Comparison of ENCODE assay signal across 9 cellular contexts in genomic region chr6:130223508-130223907, GRCh38. TPM values are rescaled to one million over a fixed set of nuclear protein-coding genes. Genes with fewer than 3 reads are reported as not detected.
DNase-seq lines count a peak whose midpoint lies in the region; ATAC-seq, FAIRE-seq and TF ChIP-seq lines count a peak whose summit lies in the region.
"Had no signal": no experiment of that assay in that cellular context is flagged by ENCODE, and none has a peak within 500 bp of the region (broad histone marks: within the 10 kb centered on the region; RNA-seq: fewer than 3 reads in every experiment).

No MANE protein-coding gene starts in this region.

- H3K9me3 ChIP-seq in RWPE2 (ENCODE audit: severe bottlenecking) (no peaks in the 10 kb centered on the region), kidney (ENCODE audit: control insufficient read depth in 1 of 2, low read length in 2 of 2) (no peaks in the 10 kb centered on the region)

- H3K4me1 ChIP-seq in RWPE2 (ENCODE audit: insufficient read depth, poor library complexity, severe bottlenecking) (no peaks in the 10 kb centered on the region), kidney (ENCODE audit: control insufficient read depth in 1 of 2, insufficient read depth in 1 of 2, low read depth in 1 of 2, low read length in 2 of 2) (no peaks in the 10 kb centered on the region)

- peak overlapping the region; percentile 46 for H3K27ac Mint-ChIP-seq in activated naive CD8-positive, alpha-beta T cell treated with anti-CD3 and anti-CD28 coated beads for 36 hours

- H3K4me3 ChIP-seq in RWPE2 (ENCODE audit: severe bottlenecking) (no peak overlapping the region), kidney (ENCODE audit: low read length in 2 of 2) (no peak overlapping the region), H7 (ENCODE audit: insufficient read depth, low read depth, low read length) (no peak overlapping the region)

- no peak overlapping the region for H3K27ac ChIP-seq in RWPE2 (ENCODE audit: poor library complexity, severe bottlenecking)
- H3K27ac ChIP-seq in kidney (ENCODE audit: low read depth in 2 of 2, low read length in 2 of 2), result no peak overlapping the region

- peaks cover 6% of the 10 kb centered on the region for H3K36me3 Mint-ChIP-seq in activated naive CD8-positive, alpha-beta T cell treated with anti-CD3 and anti-CD28 coated beads for 36 hours

- H3K27me3 Mint-ChIP-seq in activated naive CD8-positive, alpha-beta T cell treated with anti-CD3 and anti-CD28 coated beads for 36 hours, result no peaks in the 10 kb centered on the region

- no peak overlapping the region for H3K9ac ChIP-seq in kidney (ENCODE audit: low read length in 2 of 2)

- no peak for TF ChIP-seq POLR2A in GM12892 (IDR thresholded peaks at IDR 0.05; ENCODE audit: low read depth, low read length)

- TF ChIP-seq CTCF in RWPE2 (IDR thresholded peaks at IDR 0.05; ENCODE audit: poor library complexity, severe bottlenecking), result no peak
- TF ChIP-seq CTCF in kidney (IDR thresholded peaks at IDR 0.05; ENCODE audit: borderline replicate concordance, extremely low read depth, insufficient read depth), result no peak

- H3K4me1 Mint-ChIP-seq in activated naive CD8-positive, alpha-beta T cell treated with anti-CD3 and anti-CD28 coated beads for 36 hours, result peaks cover 33% of the 10 kb centered on the region

- H3K4me3 Mint-ChIP-seq in activated naive CD8-positive, alpha-beta T cell treated with anti-CD3 and anti-CD28 coated beads for 36 hours, result no peak overlapping the region

- ATAC-seq in HG02588 (IDR thresholded peaks at IDR 0.05; ENCODE audit: unreplicated experiment), result peak; percentile 99
- ATAC-seq in RWPE2 (ENCODE audit: low read depth), result 0 out of 3 replicates have a peak, but pooled peaks have one; percentile 48

- H3K36me3 ChIP-seq in RWPE2 (ENCODE audit: low read depth) (no peaks in the 10 kb centered on the region), kidney (ENCODE audit: control insufficient read depth in 1 of 2, insufficient read depth in 2 of 2, low read length in 2 of 2) (no peaks in the 10 kb centered on the region), H7 (replicated peaks; ENCODE audit: control insufficient read depth, insufficient read depth, low read length) (no peaks in the 10 kb centered on the region)

- FAIRE-seq in GM12892 (lab: Jason Lieb, UNC), result peak; percentile 46
- FAIRE-seq in kidney (lab: Jason Lieb, UNC), result no peak
- FAIRE-seq: endothelial cell of umbilical vein had no signal

- DNase-seq in GM12892 (ENCODE audit: insufficient read length) (peak; percentile 22), RWPE2 (ENCODE audit: low spot score) (no peak), NCI-H446 treated with DMSO at 0.1 percent for 48 hours (lab: John Stamatoyannopoulos, UW) (no peak), kidney (no peak), H7 (no peak)
- peak; percentile 73 for DNase-seq in activated naive CD8-positive, alpha-beta T cell treated with anti-CD3 and anti-CD28 coated beads for 36 hours
- DNase-seq in stimulated activated CD8-positive, alpha-beta memory T cell treated with anti-CD3 and anti-CD28 coated beads, Interleukin-2, amount 100 ng/mL, for 1 hour (ENCODE audit: low read depth in 2 of 2), result peak; percentile 14 to 35

- peaks cover 8% of the 10 kb centered on the region for H3K9me3 Mint-ChIP-seq in activated naive CD8-positive, alpha-beta T cell treated with anti-CD3 and anti-CD28 coated beads for 36 hours

- intact Hi-C loops in kidney (cut with DNase I), result no loop called here

- H3K27me3 ChIP-seq in RWPE2 (ENCODE audit: insufficient read depth, poor library complexity, severe bottlenecking) (no peaks in the 10 kb centered on the region), H7 (ENCODE audit: control insufficient read depth, insufficient read depth, low read length) (no peaks in the 10 kb centered on the region)

RNA-seq across cellular contexts. Expression of gene SAMD3, which starts 0.8 kb away (rescaled TPM):
- 0.68 TPM for polyA plus RNA-seq in GM12892 (2012; ENCODE audit: missing spikeins)
- total RNA-seq in activated naive CD8-positive, alpha-beta T cell treated with anti-CD3 and anti-CD28 coated beads for 36 hours, result 1 to 10 TPM; 2.7 to 3.3 TPM
- total RNA-seq in kidney, result 3.5 TPM
- 1.1 TPM for polyA plus RNA-seq in kidney (ENCODE audit: insufficient read depth, low read depth, low replicate concordance)
- total RNA-seq in H7 (2014; rRNA removed; shearing (Covaris generic)), result 2.8 and 11.5 TPM in 2 replicates
- total RNA-seq: endothelial cell of umbilical vein had no signal
- polyA plus RNA-seq: endothelial cell of umbilical vein had no signal

Comparison
In these comparisons a context has a peak if more than half of its experiments do, and no peak if none do; other contexts are left out.
1. DNase-seq: peak in GM12892 (single experiment), activated naive CD8-positive, alpha-beta T cell treated with anti-CD3 and anti-CD28 coated beads for 36 hours (single experiment) and stimulated activated CD8-positive, alpha-beta memory T cell treated with anti-CD3 and anti-CD28 coated beads, Interleukin-2, amount 100 ng/mL, for 1 hour (2 of 2); none in RWPE2 (single experiment), NCI-H446 treated with DMSO at 0.1 percent for 48 hours (single experiment), kidney (single experiment) and H7 (single experiment).